Comparison of ENCODE assay signal across 30 cellular contexts in the genomic region with DNA sequence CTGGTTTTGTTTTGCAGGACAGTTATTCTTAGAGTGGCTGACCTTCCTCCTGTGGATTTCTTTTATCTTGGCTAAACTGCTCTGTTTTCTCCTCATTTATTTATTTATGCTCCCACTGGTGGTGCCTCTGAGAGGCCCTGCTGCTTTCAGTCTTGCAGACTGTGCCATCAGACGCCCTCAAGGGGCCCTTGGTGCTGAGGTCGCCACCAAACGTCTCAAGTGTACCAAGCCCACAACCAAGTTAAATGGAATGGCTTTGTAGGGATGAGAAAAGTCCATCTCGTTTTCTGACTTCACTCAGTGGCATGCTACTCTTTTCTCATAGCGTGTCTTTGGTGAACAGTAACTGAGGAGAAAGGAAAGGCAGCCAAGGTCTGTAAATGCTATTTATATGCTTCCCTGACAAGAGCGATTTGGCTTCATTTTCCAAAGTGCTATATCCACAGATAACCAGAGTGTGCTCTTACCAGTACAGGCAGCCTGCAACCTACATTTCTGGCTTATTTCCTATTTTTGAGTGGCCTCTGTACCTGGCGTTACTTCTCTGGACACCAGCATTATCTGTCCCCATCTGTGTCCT.
DNase-seq lines count a peak whose midpoint lies in the region; ATAC-seq and TF ChIP-seq lines count a peak whose summit lies in the region.
"Had no signal": no experiment of that assay in that cellular context is flagged by ENCODE, and none has a peak within 500 bp of the region (broad histone marks: within the 10 kb centered on the region; RNA-seq: fewer than 3 reads in every experiment).

No MANE protein-coding gene starts in this region.

- H3K27ac ChIP-seq in osteoblast (ENCODE audit: low read depth, low read length) (peak overlapping the region; percentile 60), aorta (ENCODE audit: low read depth in 1 of 2, low read length in 2 of 2) (peak overlapping the region; percentile 11 to 79), endodermal cell (ENCODE audit: low read depth, low read length) (no peak overlapping the region)
- H3K27ac ChIP-seq: colonic mucosa, parathyroid adenoma had no signal

- intact Hi-C loops in Right ventricle myocardium inferior (cut with DNase I): no loop called here
- intact Hi-C loops in cardiac septum (cut with DNase I): no loop called here
- intact Hi-C loops in aorta (cut with DNase I): loop anchor here (5.0 to 10.0 kb wide), 3 partner anchors 57 to 250 kb away; no protein-coding TSS in a partner anchor

- no peak for DNase-seq in Right ventricle myocardium inferior (ENCODE audit: missing footprints)
- no peak for DNase-seq in cardiac septum (ENCODE audit: low spot score)
- DNase-seq in fibroblast of the aortic adventitia (ENCODE audit: low read depth): peak; percentile 28
- no peak for DNase-seq in osteoblast (ENCODE audit: insufficient read length, low spot score, missing footprints)
- DNase-seq in aorta: no peak
- DNase-seq in endodermal cell: no peak
- DNase-seq in HK-2 (ENCODE audit: unreplicated experiment): no peak
- DNase-seq in superior temporal gyrus (ENCODE audit: extremely low spot score): no peak
- DNase-seq: 8988T; activated CD4-positive, alpha-beta T cell treated with anti-CD3 and anti-CD28 coated beads, Interleukin-2, amount 10 ng/mL, durations not matched to agents 24 days and 14 days; activated CD8-positive, alpha-beta memory T cell treated with anti-CD3 and anti-CD28 coated beads, Interleukin-2, amount 50 U/mL, for 4 hours; AML-193; CD8-positive, alpha-beta T cell; colonic mucosa; DMS153; glutamatergic neuron; natural killer cell; NCI-H1105 treated with DMSO at 0.1 percent for 48 hours; NCI-H2081 treated with DMSO at 0.1 percent for 48 hours; NCI-H446; NK-92 treated with Interleukin-12 subunit alpha and Interleukin-12 subunit beta, amount 100 ng/mL, for 24 hours; stimulated activated CD4-positive, alpha-beta T cell treated with anti-CD3 and anti-CD28 coated beads, Interleukin-2, amount 100 ng/mL, for 24 hours; T-helper 17 cell had no signal

- H3K9ac ChIP-seq in endodermal cell (ENCODE audit: extremely low read depth, low read length, poor library complexity, severe bottlenecking): no peak overlapping the region
- H3K9ac ChIP-seq: parathyroid adenoma had no signal

- H3K4me1 ChIP-seq in osteoblast (ENCODE audit: insufficient read depth, low read length): peaks cover 40% of the 10 kb centered on the region
- H3K4me1 ChIP-seq in aorta (ENCODE audit: control insufficient read depth in 1 of 2, insufficient read depth in 2 of 2, low read length in 2 of 2): peaks cover 6 to 17% of the 10 kb centered on the region in 2 donors
- peaks cover 4% of the 10 kb centered on the region for H3K4me1 ChIP-seq in endodermal cell (ENCODE audit: control insufficient read depth, insufficient read depth, low read length)
- H3K4me1 ChIP-seq: colonic mucosa, parathyroid adenoma had no signal

- no peaks in the 10 kb centered on the region for H3K36me3 ChIP-seq in osteoblast (ENCODE audit: insufficient read depth, low read length)
- H3K36me3 ChIP-seq in aorta (ENCODE audit: control insufficient read depth in 1 of 2, insufficient read depth in 2 of 2, low read length in 1 of 2): no peaks in the 10 kb centered on the region
- no peaks in the 10 kb centered on the region for H3K36me3 ChIP-seq in endodermal cell (ENCODE audit: control insufficient read depth, insufficient read depth, low read length)
- H3K36me3 ChIP-seq: colonic mucosa had no signal

- peak overlapping the region; percentile 71 for H2AFZ ChIP-seq in osteoblast (ENCODE audit: low read length)
- H2AFZ ChIP-seq: parathyroid adenoma had no signal

- no peak overlapping the region for H3K4me3 Mint-ChIP-seq in endodermal cell
- H3K4me3 Mint-ChIP-seq: activated CD4-positive, alpha-beta T cell treated with anti-CD3 and anti-CD28 coated beads, Interleukin-2, amount 10 ng/mL, durations not matched to agents 24 days and 14 days; activated T-helper 17 cell treated with anti-CD3 and anti-CD28 coated beads, Interleukin-2, amount 50 U/mL, for 72 hours; CD8-positive, alpha-beta T cell; mesothelial cell of epicardium; natural killer cell; stimulated activated memory B cell treated with anti-CD40 and anti-IgM and Interleukin-4, amounts not matched to agents 10 μg/mL and 1 μg/mL and 100 μg/mL, for 72 hours; T-helper 17 cell had no signal

- H3K79me2 ChIP-seq in osteoblast (ENCODE audit: insufficient read depth, low read length): no peaks in the 10 kb centered on the region
- H3K79me2 ChIP-seq: parathyroid adenoma had no signal

- TF ChIP-seq CTCF in fibroblast of the aortic adventitia (IDR thresholded peaks at IDR 0.05; ENCODE audit: insufficient read depth, low read length) (no peak), osteoblast (IDR thresholded peaks at IDR 0.05; ENCODE audit: extremely low read depth, low read depth, low read length) (no peak), endodermal cell (conservative IDR thresholded peaks at IDR 0.05) (no peak)

- WGBS in aorta, 2 donors: 16 to 17% methylated on average over 7 of the region's 7 CpGs
- 81 to 89% methylated on average over 6 to 7 of the region's 7 CpGs for WGBS in endodermal cell (ENCODE audit: insufficient coverage in 1 of 2, insufficient read length in 1 of 2), 2 experiments

- H4K20me1 ChIP-seq in osteoblast (ENCODE audit: insufficient read depth, low read length): no peaks in the 10 kb centered on the region

- no peaks in the 10 kb centered on the region for H3K27me3 ChIP-seq in osteoblast (ENCODE audit: insufficient read depth, low read length)
- H3K27me3 ChIP-seq in aorta (ENCODE audit: control insufficient read depth in 1 of 2, insufficient read depth in 2 of 2, low read length in 1 of 2): no peaks in the 10 kb centered on the region
- no peaks in the 10 kb centered on the region for H3K27me3 ChIP-seq in endodermal cell (ENCODE audit: control insufficient read depth, insufficient read depth, low read length, poor library complexity, severe bottlenecking)
- H3K27me3 ChIP-seq: colonic mucosa had no signal

- H3K9me3 ChIP-seq in osteoblast (ENCODE audit: low read depth, low read length) (no peaks in the 10 kb centered on the region), aorta (ENCODE audit: control insufficient read depth, low read length) (no peaks in the 10 kb centered on the region), endodermal cell (ENCODE audit: control insufficient read depth, low read length) (no peaks in the 10 kb centered on the region)
- H3K9me3 ChIP-seq: colonic mucosa had no signal

- no peaks in the 10 kb centered on the region for H3K9me3 Mint-ChIP-seq in endodermal cell
- H3K9me3 Mint-ChIP-seq: activated CD4-positive, alpha-beta T cell treated with anti-CD3 and anti-CD28 coated beads, Interleukin-2, amount 10 ng/mL, durations not matched to agents 24 days and 14 days; activated naive CD4-positive, alpha-beta T cell treated with anti-CD3 and anti-CD28 coated beads, Interleukin-2, amount 50 U/mL, for 72 hours; activated T-helper 17 cell treated with anti-CD3 and anti-CD28 coated beads, Interleukin-2, amount 50 U/mL, for 72 hours; CD8-positive, alpha-beta T cell; mesothelial cell of epicardium; stimulated activated memory B cell treated with anti-CD40 and anti-IgM and Interleukin-4, amounts not matched to agents 10 μg/mL and 1 μg/mL and 100 μg/mL, for 72 hours had no signal

- no peak overlapping the region for H3K27ac Mint-ChIP-seq in endodermal cell
- H3K27ac Mint-ChIP-seq: activated CD4-positive, alpha-beta T cell treated with anti-CD3 and anti-CD28 coated beads, Interleukin-2, amount 10 ng/mL, durations not matched to agents 24 days and 14 days; activated naive CD4-positive, alpha-beta T cell treated with anti-CD3 and anti-CD28 coated beads, Interleukin-2, amount 50 U/mL, for 72 hours; activated T-helper 17 cell treated with anti-CD3 and anti-CD28 coated beads, Interleukin-2, amount 50 U/mL, for 72 hours; CD8-positive, alpha-beta T cell; mesothelial cell of epicardium; natural killer cell; stimulated activated memory B cell treated with anti-CD40 and anti-IgM and Interleukin-4, amounts not matched to agents 10 μg/mL and 1 μg/mL and 100 μg/mL, for 72 hours; T-helper 17 cell had no signal

- ATAC-seq in Right ventricle myocardium inferior (peak; percentile 87), aorta (ENCODE audit: low FRiP score) (peak; percentile 49)
- ATAC-seq: activated naive CD4-positive, alpha-beta T cell treated with anti-CD3 and anti-CD28 coated beads, Interleukin-2, amount 50 U/mL, for 72 hours; activated T-helper 17 cell treated with anti-CD3 and anti-CD28 coated beads, Interleukin-2, amount 50 U/mL, for 72 hours; CD8-positive, alpha-beta T cell; GM12878; natural killer cell; Panc1; stimulated activated memory B cell treated with anti-CD40 and anti-IgM and Interleukin-4, amounts not matched to agents 10 μg/mL and 1 μg/mL and 100 μg/mL, for 72 hours; T-helper 17 cell had no signal

- no peaks in the 10 kb centered on the region for H3K36me3 Mint-ChIP-seq in endodermal cell (ENCODE audit: low read depth)
- H3K36me3 Mint-ChIP-seq: activated naive CD4-positive, alpha-beta T cell treated with anti-CD3 and anti-CD28 coated beads, Interleukin-2, amount 50 U/mL, for 72 hours; CD8-positive, alpha-beta T cell; mesothelial cell of epicardium; natural killer cell; stimulated activated memory B cell treated with anti-CD40 and anti-IgM and Interleukin-4, amounts not matched to agents 10 μg/mL and 1 μg/mL and 100 μg/mL, for 72 hours had no signal

- no peaks in the 10 kb centered on the region for H3K27me3 Mint-ChIP-seq in endodermal cell (ENCODE audit: insufficient read depth)

- peak overlapping the region; percentile 57 for H3K4me2 ChIP-seq in osteoblast (ENCODE audit: insufficient read depth, low read length)

- H3K4me1 Mint-ChIP-seq in endodermal cell: peaks cover 26% of the 10 kb centered on the region
- H3K4me1 Mint-ChIP-seq: activated CD4-positive, alpha-beta T cell treated with anti-CD3 and anti-CD28 coated beads, Interleukin-2, amount 10 ng/mL, durations not matched to agents 24 days and 14 days; activated T-helper 17 cell treated with anti-CD3 and anti-CD28 coated beads, Interleukin-2, amount 50 U/mL, for 72 hours; natural killer cell; stimulated activated memory B cell treated with anti-CD40 and anti-IgM and Interleukin-4, amounts not matched to agents 10 μg/mL and 1 μg/mL and 100 μg/mL, for 72 hours had no signal

- H3K4me3 ChIP-seq in fibroblast of the aortic adventitia (ENCODE audit: low read depth, low read length): no peak overlapping the region
- H3K4me3 ChIP-seq in osteoblast (ENCODE audit: insufficient read depth, low read length): no peak overlapping the region
- no peak overlapping the region for H3K4me3 ChIP-seq in aorta (ENCODE audit: low read length in 2 of 2)
- H3K4me3 ChIP-seq in endodermal cell (ENCODE audit: low read length): no peak overlapping the region
- H3K4me3 ChIP-seq: colonic mucosa, GM12878 had no signal

Comparison
In these comparisons a context has a peak if more than half of its experiments do, and no peak if none do; other contexts are left out.
1. intact Hi-C loops: an anchor here in aorta (5.0 to 10.0 kb wide); none called in Right ventricle myocardium inferior and cardiac septum.